In the genomic region with DNA sequence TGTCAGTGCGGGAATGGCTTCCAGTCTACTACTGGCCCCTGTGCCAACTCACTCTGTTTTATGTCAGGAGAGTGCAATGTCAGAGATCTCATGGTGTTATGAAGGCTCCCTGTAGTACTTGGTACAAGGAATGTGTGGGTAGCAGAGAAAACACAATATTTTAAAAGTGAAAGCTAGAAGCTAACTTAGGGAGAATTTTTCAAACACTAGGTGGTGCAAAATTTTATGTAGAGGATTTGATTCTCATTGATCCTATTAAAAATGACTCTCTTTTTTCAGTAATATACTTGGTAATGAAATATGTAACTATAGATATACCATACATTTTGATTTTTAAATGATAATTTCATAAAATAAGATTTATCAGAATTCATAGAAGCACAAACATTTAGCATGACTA, we compare ENCODE assay signal across 20 cellular contexts.
A peak's percentile ranks its signal among the peaks of the same experiment; 100 is the strongest.
DNase-seq lines count a peak whose midpoint lies in the region; ATAC-seq and TF ChIP-seq lines count a peak whose summit lies in the region.
"Had no signal": no experiment of that assay in that cellular context is flagged by ENCODE, and none has a peak within 500 bp of the region (broad histone marks: within the 10 kb centered on the region; RNA-seq: fewer than 3 reads in every experiment).

No MANE protein-coding gene starts in this region.

- no peaks in the 10 kb centered on the region for H4K20me1 ChIP-seq in DND-41 (ENCODE audit: insufficient read depth, low read length)
- H4K20me1 ChIP-seq in Loucy (ENCODE audit: insufficient read depth, low read length, poor library complexity, severe bottlenecking) = no peaks in the 10 kb centered on the region
- H4K20me1 ChIP-seq: BLaER1 had no signal

- H3K9ac ChIP-seq in DND-41 (ENCODE audit: low read depth, low read length) (no peak overlapping the region), Loucy (ENCODE audit: low read depth, low read length, poor library complexity, severe bottlenecking) (no peak overlapping the region)
- H3K9ac ChIP-seq: BLaER1 had no signal

- DNase-seq in DND-41 = no peak
- DNase-seq in astrocyte of the spinal cord (ENCODE audit: low read depth, low spot score) = peak; percentile 2
- no peak for DNase-seq in OCI-M2 (lab: John Stamatoyannopoulos, UW; ENCODE audit: unreplicated experiment)
- DNase-seq in mucosa of descending colon = no peak
- DNase-seq in ascending aorta (ENCODE audit: low spot score in 2 of 2) = no peak
- DNase-seq: activated CD4-positive, alpha-beta T cell treated with anti-CD3 and anti-CD28 coated beads, Interleukin-2, amount 10 ng/mL, durations not matched to agents 24 days and 14 days; activated CD8-positive, alpha-beta memory T cell treated with anti-CD3 and anti-CD28 coated beads, Interleukin-2, amount 50 U/mL, for 48 hours; activated naive CD4-positive, alpha-beta T cell treated with Interleukin-2 at 50 U/mL for 16 hours; body of pancreas; hippocampal formation; NCI-H1092 treated with DMSO at 0.1 percent for 48 hours; NCI-H2227 treated with DMSO at 0.1 percent for 48 hours; NK-92 treated with Interleukin-12 subunit alpha and Interleukin-12 subunit beta, amount 100 ng/mL, for 24 hours; pancreas; small intestine had no signal

- no peaks in the 10 kb centered on the region for H3K9me3 ChIP-seq in DND-41 (ENCODE audit: insufficient read depth, low read length, severe bottlenecking)
- no peaks in the 10 kb centered on the region for H3K9me3 ChIP-seq in Loucy (ENCODE audit: insufficient read depth, low read depth, low read length)
- H3K9me3 ChIP-seq in mucosa of descending colon = no peaks in the 10 kb centered on the region
- no peaks in the 10 kb centered on the region for H3K9me3 ChIP-seq in ascending aorta
- H3K9me3 ChIP-seq: body of pancreas, pancreas, SJSA1 had no signal

- no peaks in the 10 kb centered on the region for H3K4me1 ChIP-seq in DND-41 (ENCODE audit: insufficient read depth, low read length)
- no peaks in the 10 kb centered on the region for H3K4me1 ChIP-seq in Loucy (ENCODE audit: insufficient read depth, low read length, poor library complexity, severe bottlenecking)
- no peaks in the 10 kb centered on the region for H3K4me1 ChIP-seq in mucosa of descending colon (ENCODE audit: low read depth)
- no peaks in the 10 kb centered on the region for H3K4me1 ChIP-seq in ascending aorta
- H3K4me1 ChIP-seq: BLaER1, body of pancreas, pancreas, SJSA1 had no signal

- peaks cover 22% of the 10 kb centered on the region for H3K9me3 Mint-ChIP-seq in nephron
- H3K9me3 Mint-ChIP-seq: activated CD4-positive, alpha-beta T cell treated with anti-CD3 and anti-CD28 coated beads, Interleukin-2, amount 10 ng/mL, durations not matched to agents 24 days and 14 days had no signal

- intact Hi-C loops in mucosa of descending colon (cut with DNase I, micrococcal nuclease) = no loop called here
- intact Hi-C loops in ascending aorta (cut with DNase I) = no loop called here

- H3K36me3 ChIP-seq in DND-41 (ENCODE audit: insufficient read depth, low read length) (no peaks in the 10 kb centered on the region), Loucy (ENCODE audit: insufficient read depth, low read length) (no peaks in the 10 kb centered on the region), mucosa of descending colon (ENCODE audit: low read depth) (no peaks in the 10 kb centered on the region), ascending aorta (no peaks in the 10 kb centered on the region)
- H3K36me3 ChIP-seq: BLaER1, pancreas, SJSA1 had no signal

- no peaks in the 10 kb centered on the region for H3F3A ChIP-seq in Loucy (ENCODE audit: low read depth)

- H3K27me3 ChIP-seq in DND-41 (ENCODE audit: insufficient read depth, low read length, poor library complexity) (no peaks in the 10 kb centered on the region), Loucy (ENCODE audit: insufficient read depth, low read length, poor library complexity, severe bottlenecking) (no peaks in the 10 kb centered on the region), ascending aorta (no peaks in the 10 kb centered on the region)
- H3K27me3 ChIP-seq: BLaER1, body of pancreas, pancreas, SJSA1 had no signal

- no peak overlapping the region for H3K4me3 Mint-ChIP-seq in nephron
- H3K4me3 Mint-ChIP-seq: activated CD4-positive, alpha-beta T cell treated with anti-CD3 and anti-CD28 coated beads, Interleukin-2, amount 10 ng/mL, durations not matched to agents 24 days and 14 days had no signal

- no peaks in the 10 kb centered on the region for H3K4me1 Mint-ChIP-seq in nephron
- H3K4me1 Mint-ChIP-seq: activated CD4-positive, alpha-beta T cell treated with anti-CD3 and anti-CD28 coated beads, Interleukin-2, amount 10 ng/mL, durations not matched to agents 24 days and 14 days had no signal

- H3K27me3 Mint-ChIP-seq in nephron (ENCODE audit: low read depth) = no peaks in the 10 kb centered on the region

- in situ Hi-C loops in astrocyte of the spinal cord (cut with HindIII; ENCODE audit: low sequenced_read_pairs) = no loop called here

- H3K27ac ChIP-seq in DND-41 (ENCODE audit: low read length) (no peak overlapping the region), ascending aorta (no peak overlapping the region)
- H3K27ac ChIP-seq: BLaER1, body of pancreas, pancreas, SJSA1 had no signal

- H3K79me2 ChIP-seq in DND-41 (ENCODE audit: insufficient read depth, low read length) = no peaks in the 10 kb centered on the region
- no peaks in the 10 kb centered on the region for H3K79me2 ChIP-seq in Loucy (ENCODE audit: insufficient read depth, low read length)

- H3K4me3 ChIP-seq in DND-41 (ENCODE audit: low read depth in 1 of 2, low read length in 2 of 2) = no peak overlapping the region
- H3K4me3 ChIP-seq in Loucy (ENCODE audit: low read length, poor library complexity, severe bottlenecking) = peak overlapping the region; percentile 49
- H3K4me3 ChIP-seq in astrocyte of the spinal cord (ENCODE audit: low read depth, low read length) = no peak overlapping the region
- H3K4me3 ChIP-seq in mucosa of descending colon = no peak overlapping the region
- no peak overlapping the region for H3K4me3 ChIP-seq in ascending aorta
- H3K4me3 ChIP-seq: BLaER1, body of pancreas, pancreas, SJSA1 had no signal

- H3K27ac Mint-ChIP-seq in nephron = peak overlapping the region in 1 of 3 experiments; percentile 8
- H3K27ac Mint-ChIP-seq: activated CD4-positive, alpha-beta T cell treated with anti-CD3 and anti-CD28 coated beads, Interleukin-2, amount 10 ng/mL, durations not matched to agents 24 days and 14 days had no signal

- ATAC-seq in DND-41 (ENCODE audit: insufficient read depth, low read depth) (no peak), GM19463 (IDR thresholded peaks at IDR 0.05; ENCODE audit: unreplicated experiment) (no peak), mucosa of descending colon (no peak)
- ATAC-seq: body of pancreas, pancreas had no signal

- TF ChIP-seq CTCF in DND-41 (IDR thresholded peaks at IDR 0.05; ENCODE audit: borderline replicate concordance, extremely low read depth, low read length, poor library complexity, severe bottlenecking) = peak; percentile 13
- peak; percentile 35; the same call in 1 of the 2 replicates for TF ChIP-seq CTCF in Loucy (conservative IDR thresholded peaks at IDR 0.05; ENCODE audit: low read length)
- peak; percentile 13 for TF ChIP-seq CTCF in astrocyte of the spinal cord (IDR thresholded peaks at IDR 0.05; ENCODE audit: low read depth, low read length)
- TF ChIP-seq CTCF in nephron (IDR thresholded peaks at IDR 0.05; ENCODE audit: unreplicated experiment in 3 of 3) = peak in 2 of 3 experiments; percentile 18 to 40
- no peak for TF ChIP-seq CTCF in mucosa of descending colon (IDR thresholded peaks at IDR 0.05)
- TF ChIP-seq CTCF in ascending aorta (IDR thresholded peaks at IDR 0.05) = no peak

- H3K9me2 ChIP-seq in Loucy (replicated peaks; ENCODE audit: low read depth, low read length) = no peaks in the 10 kb centered on the region

- no peaks in the 10 kb centered on the region for H3K36me3 Mint-ChIP-seq in nephron (ENCODE audit: low read depth)

- H3K4me2 ChIP-seq in DND-41 (ENCODE audit: insufficient read depth, low read length) (no peak overlapping the region), Loucy (ENCODE audit: low read depth, low read length, poor library complexity, severe bottlenecking) (peak overlapping the region; percentile 45)
- H3K4me2 ChIP-seq: BLaER1 had no signal

- H2AFZ ChIP-seq in DND-41 (ENCODE audit: low read depth, low read length) (no peak overlapping the region), Loucy (ENCODE audit: low read length) (peak overlapping the region; percentile 74; the same call in 1 of the 2 replicates)

Comparison
In these comparisons a context has a peak if more than half of its experiments do, and no peak if none do; other contexts are left out.
1. CTCF ChIP-seq: peak in DND-41 (single experiment), Loucy (single experiment), astrocyte of the spinal cord (single experiment) and nephron (2 of 3); none in mucosa of descending colon (single experiment) and ascending aorta (0 of 3).